In the genomic region with DNA sequence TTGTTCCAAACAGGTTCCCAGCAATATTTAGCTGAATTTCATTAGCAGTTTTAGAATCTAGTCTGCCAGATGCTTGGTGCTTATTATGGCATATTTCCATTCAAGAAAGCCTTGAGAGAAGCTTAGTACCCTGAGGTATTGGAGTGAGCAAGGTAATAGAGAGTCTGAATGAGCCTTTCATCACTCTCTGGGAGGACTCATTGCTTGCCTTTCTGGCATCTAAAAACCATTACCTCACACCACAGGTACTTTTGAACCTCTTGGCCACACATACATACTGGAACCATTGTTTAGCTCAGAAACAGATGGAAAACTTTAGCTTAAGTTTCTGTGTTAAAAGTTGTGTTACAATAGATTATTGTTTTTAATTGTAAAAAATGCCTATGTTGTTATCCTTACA, we compare ENCODE assay signal across 1 cellular context.
TF ChIP-seq lines count a peak whose summit lies in the region.

No MANE protein-coding gene starts in this region.

TF ChIP-seq in GM12878, 131 proteins besides CTCF, POLR2A, EP300 and RAD21:
- no peak for TF ChIP-seq BCL11A (IDR thresholded peaks at IDR 0.05; ENCODE audit: low read depth, low read length)
TF ChIP-seq in GM12878: peak in this region for 0.
